In genomic region chr5:167623354-167623753, GRCh38 we compare ENCODE assay signal across 1 cellular context.
TF ChIP-seq lines count a peak whose summit lies in the region.

No MANE protein-coding gene starts in this region.

TF ChIP-seq in GM23338, 12 proteins besides CTCF, POLR2A, EP300 and RAD21 (continued from another document):
- TF ChIP-seq ZNF462 (CRISPR knock-in tag; IDR thresholded peaks at IDR 0.05) (no peak), NANOG (IDR thresholded peaks at IDR 0.05; ENCODE audit: borderline replicate concordance) (no peak), ZNF114 (CRISPR knock-in tag; IDR thresholded peaks at IDR 0.05) (no peak)
